Comparison of ENCODE assay signal across 13 cellular contexts in the genomic region with DNA sequence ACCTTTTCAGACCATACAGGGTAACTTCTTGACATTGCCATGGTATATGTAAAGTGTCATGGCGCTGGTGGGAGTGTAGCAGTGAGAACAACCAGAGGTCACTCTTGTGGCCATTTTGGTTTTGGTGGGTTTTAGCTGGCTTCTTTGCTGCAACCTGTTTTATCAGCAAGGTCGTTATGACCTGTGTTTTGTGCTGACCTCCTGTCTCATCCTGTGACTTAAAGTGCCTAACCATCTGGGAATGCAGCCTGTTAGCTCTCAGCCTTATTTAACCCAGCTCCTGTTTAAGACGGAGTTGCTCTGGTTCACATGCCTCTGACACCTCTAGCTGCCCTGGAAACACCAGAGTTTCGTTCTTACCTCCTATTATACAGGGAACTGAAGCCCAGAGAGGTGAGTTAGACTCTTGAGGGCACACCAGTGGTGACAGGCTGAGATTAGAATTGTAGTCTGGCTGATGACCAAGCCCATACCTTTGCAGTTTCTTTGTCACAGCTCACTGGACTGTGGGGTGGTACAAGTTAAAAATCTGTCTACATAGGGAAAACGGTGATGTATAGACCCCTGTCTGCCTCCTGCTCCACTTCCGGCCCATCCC. TPM values are rescaled to one million over a fixed set of nuclear protein-coding genes. Genes with fewer than 3 reads are reported as not detected.
DNase-seq lines count a peak whose midpoint lies in the region; ATAC-seq lines count a peak whose summit lies in the region.
"Had no signal": no experiment of that assay in that cellular context is flagged by ENCODE, and none has a peak within 500 bp of the region (broad histone marks: within the 10 kb centered on the region; RNA-seq: fewer than 3 reads in every experiment).

No MANE protein-coding gene starts in this region.

- H3K27ac Mint-ChIP-seq in activated CD4-positive, alpha-beta T cell treated with anti-CD3 and anti-CD28 coated beads, Interleukin-2, amount 10 ng/mL, durations not matched to agents 24 days and 14 days: peak overlapping the region; percentile 54
- H3K27ac Mint-ChIP-seq in naive B cell: peak overlapping the region in 5 of 6 donors; percentile 16 to 87 (median 42)

- H3K9me3 Mint-ChIP-seq in activated CD4-positive, alpha-beta T cell treated with anti-CD3 and anti-CD28 coated beads, Interleukin-2, amount 10 ng/mL, durations not matched to agents 24 days and 14 days: no peaks in the 10 kb centered on the region
- H3K9me3 Mint-ChIP-seq in naive B cell: no peaks in the 10 kb centered on the region

- peaks cover 90% of the 10 kb centered on the region for H3K4me1 Mint-ChIP-seq in activated CD4-positive, alpha-beta T cell treated with anti-CD3 and anti-CD28 coated beads, Interleukin-2, amount 10 ng/mL, durations not matched to agents 24 days and 14 days
- peaks cover 48 to 79% (median 72%) of the 10 kb centered on the region in 3 donors for H3K4me1 Mint-ChIP-seq in naive B cell

- no peak overlapping the region for H3K27ac ChIP-seq in caudate nucleus (ENCODE audit: low read depth, low read length)
- H3K27ac ChIP-seq: right atrium auricular region, tibial nerve had no signal

- peak; percentile 37 for ATAC-seq in GM21423 (IDR thresholded peaks at IDR 0.05; ENCODE audit: unreplicated experiment)
- no peak for ATAC-seq in naive B cell (ENCODE audit: low read depth in 2 of 2)
- ATAC-seq: mucosa of descending colon had no signal

- H3K36me3 Mint-ChIP-seq in activated CD4-positive, alpha-beta T cell treated with anti-CD3 and anti-CD28 coated beads, Interleukin-2, amount 10 ng/mL, durations not matched to agents 24 days and 14 days (ENCODE audit: low read depth): peaks cover 15% of the 10 kb centered on the region
- no peaks in the 10 kb centered on the region for H3K36me3 Mint-ChIP-seq in naive B cell

- H3K4me3 Mint-ChIP-seq in activated CD4-positive, alpha-beta T cell treated with anti-CD3 and anti-CD28 coated beads, Interleukin-2, amount 10 ng/mL, durations not matched to agents 24 days and 14 days: peak overlapping the region; percentile 26
- peak overlapping the region in 1 of 8 donors; percentile 64 for H3K4me3 Mint-ChIP-seq in naive B cell

- H3K27me3 Mint-ChIP-seq in activated CD4-positive, alpha-beta T cell treated with anti-CD3 and anti-CD28 coated beads, Interleukin-2, amount 10 ng/mL, durations not matched to agents 24 days and 14 days: peaks cover 1% of the 10 kb centered on the region
- no peaks in the 10 kb centered on the region for H3K27me3 Mint-ChIP-seq in naive B cell

- intact Hi-C loops in activated CD4-positive, alpha-beta T cell treated with anti-CD3 and anti-CD28 coated beads, Interleukin-2, amount 10 ng/mL, durations not matched to agents 24 days and 14 days (cut with micrococcal nuclease): loop anchor here (10.0 kb wide), 1 partner anchor 568 kb away; a partner anchor contains a TSS

- DNase-seq in activated CD4-positive, alpha-beta T cell treated with anti-CD3 and anti-CD28 coated beads, Interleukin-2, amount 10 ng/mL, durations not matched to agents 24 days and 14 days: no peak
- DNase-seq in activated CD4-positive, alpha-beta T cell treated with anti-CD3 and anti-CD28 coated beads for 4 hours: no peak
- peak; percentile 62 for DNase-seq in NCI-H524 treated with DMSO at 0.1 percent for 48 hours (lab: John Stamatoyannopoulos, UW)
- DNase-seq in naive B cell: no peak
- no peak for DNase-seq in caudate nucleus (lab: John Stamatoyannopoulos, UW)
- no peak for DNase-seq in AG20443 (ENCODE audit: low spot score)
- DNase-seq in SHP77 (lab: John Stamatoyannopoulos, UW): no peak
- DNase-seq: HCEC 1CT, mucosa of descending colon, RPMI8226 had no signal

RNA-seq across cellular contexts. Expression of a gene that starts 20.9 kb away (rescaled TPM):
- total RNA-seq in activated CD4-positive, alpha-beta T cell treated with anti-CD3 and anti-CD28 coated beads, Interleukin-2, amount 10 ng/mL, durations not matched to agents 24 days and 14 days: 104 TPM in 2 replicates
- 1 to 10 TPM in 5 of 6 donors, under 1 TPM in 1; 0.38 to 4.4 (median 2.3) TPM for polyA plus RNA-seq in naive B cell (ENCODE audit: low read depth in 6 of 6)
